ENCODE assay signal across 8 cellular contexts in genomic region chr1:2468041-2468472, GRCh38. TPM values are rescaled to one million over a fixed set of nuclear protein-coding genes. Genes with fewer than 3 reads are reported as not detected.
DNase-seq lines count a peak whose midpoint lies in the region; ATAC-seq, FAIRE-seq and TF ChIP-seq lines count a peak whose summit lies in the region.

No MANE protein-coding gene starts in this region.

- POLR2A ChIA-PET in activated B cell treated with CpG ODN at 0.5 μM for 24 hours (lab: Charles Lee), result interaction anchor here (0.9 kb wide), 1 partner anchor 79 kb away, joined by 4 read pairs; no protein-coding TSS in a partner anchor

- peaks cover 6% of the 10 kb centered on the region for H3K27me3 Mint-ChIP-seq in activated B cell treated with CpG ODN at 0.5 μM for 24 hours

- intact Hi-C loops in activated B cell treated with CpG ODN at 0.5 μM for 24 hours (cut with micrococcal nuclease), result loop anchor here (1.0 kb wide), 1 partner anchor 58 kb away; the partner anchor contains the start of gene PANK4

- DNase-seq in HTR-8/SVneo (ENCODE audit: insufficient read length, low spot score) (peak; percentile 32), activated B cell treated with CpG ODN at 0.5 μM for 24 hours (peak; percentile 29), putamen (ENCODE audit: low spot score) (no peak), NCI-H1930 (lab: John Stamatoyannopoulos, UW) (no peak), midbrain (lab: John Stamatoyannopoulos, UW) (no peak)
- DNase-seq in effector CD8-positive, alpha-beta T cell (lab: John Stamatoyannopoulos, UW), result peak; percentile 27
- peak; percentile 37 to 47 for DNase-seq in stimulated activated CD4-positive, alpha-beta T cell treated with anti-CD3 and anti-CD28 coated beads, Interleukin-2, amount 100 ng/mL, for 24 hours

- TF ChIP-seq CTCF in activated B cell treated with CpG ODN at 0.5 μM for 24 hours (IDR thresholded peaks at IDR 0.05), result no peak

- FAIRE-seq in HTR-8/SVneo (lab: Jason Lieb, UNC), result no peak

- no peaks in the 10 kb centered on the region for H3K36me3 Mint-ChIP-seq in activated B cell treated with CpG ODN at 0.5 μM for 24 hours (ENCODE audit: low read depth)

- CTCF ChIA-PET in activated B cell treated with CpG ODN at 0.5 μM for 24 hours (lab: Charles Lee), result no interaction called here

- no peak overlapping the region for H3K4me3 Mint-ChIP-seq in activated B cell treated with CpG ODN at 0.5 μM for 24 hours

- no peak overlapping the region for H3K27ac Mint-ChIP-seq in activated B cell treated with CpG ODN at 0.5 μM for 24 hours

- H3K9me3 Mint-ChIP-seq in activated B cell treated with CpG ODN at 0.5 μM for 24 hours, result no peaks in the 10 kb centered on the region

- H3K4me1 Mint-ChIP-seq in activated B cell treated with CpG ODN at 0.5 μM for 24 hours, result peaks cover 17% of the 10 kb centered on the region

- ATAC-seq in activated B cell treated with CpG ODN at 0.5 μM for 24 hours (ENCODE audit: low read depth), result no peak
- no peak for ATAC-seq in GM21526 (IDR thresholded peaks at IDR 0.05; ENCODE audit: low FRiP score, unreplicated experiment)

RNA-seq across cellular contexts. Expression of gene PLCH2, which starts 8.0 kb away (rescaled TPM):
- 6.0 and 6.1 TPM in 2 replicates for total RNA-seq in activated B cell treated with CpG ODN at 0.5 μM for 24 hours

RNA-seq across cellular contexts. Expression of gene PEX10, which starts 55.7 kb away (rescaled TPM):
- total RNA-seq in activated B cell treated with CpG ODN at 0.5 μM for 24 hours, result 17.4 and 18.9 TPM in 2 replicates

RNA-seq across cellular contexts. Expression of gene PANK4, which starts 58.3 kb away (rescaled TPM):
- 43.1 and 54.0 TPM in 2 replicates for total RNA-seq in activated B cell treated with CpG ODN at 0.5 μM for 24 hours

Comparison
In these comparisons a context has a peak if more than half of its experiments do, and no peak if none do; other contexts are left out.
1. DNase-seq: peak in HTR-8/SVneo (single experiment), activated B cell treated with CpG ODN at 0.5 μM for 24 hours (single experiment), effector CD8-positive, alpha-beta T cell (single experiment) and stimulated activated CD4-positive, alpha-beta T cell treated with anti-CD3 and anti-CD28 coated beads, Interleukin-2, amount 100 ng/mL, for 24 hours (2 of 2); none in putamen (single experiment), NCI-H1930 (0 of 2) and midbrain (single experiment).